34 cellular contexts compared by ENCODE assay signal in the genomic region with DNA sequence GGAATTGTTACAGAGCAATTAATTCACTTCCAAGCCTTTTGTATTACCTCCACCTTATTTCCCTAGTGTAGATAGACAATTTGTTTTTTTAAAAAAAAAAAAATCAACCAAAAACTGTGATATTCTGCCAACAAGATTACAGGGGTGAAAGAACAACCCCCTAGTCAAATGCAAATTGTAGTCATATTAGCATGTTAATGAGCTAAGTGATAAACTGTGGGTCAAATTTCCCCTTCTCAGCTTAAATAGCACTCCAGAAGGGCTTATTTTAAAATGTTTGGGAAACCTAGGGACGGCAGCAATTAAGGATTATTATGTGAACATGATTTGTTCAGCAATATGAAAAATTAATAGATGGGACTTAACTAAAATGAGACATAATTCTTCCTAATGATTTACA.
"Had no signal": no experiment of that assay in that cellular context is flagged by ENCODE, and none has a peak within 500 bp of the region (broad histone marks: within the 10 kb centered on the region; RNA-seq: fewer than 3 reads in every experiment).

No MANE protein-coding gene starts in this region.

- H3K9me3 ChIP-seq: heart left ventricle, ovary, prostate gland, sigmoid colon, stomach, thyroid gland, upper lobe of left lung, vagina had no signal

- H3K36me3 Mint-ChIP-seq: mesothelial cell of epicardium; stimulated activated memory B cell treated with anti-CD40 and anti-IgM and Interleukin-4, amounts not matched to agents 10 μg/mL and 1 μg/mL and 100 μg/mL, for 72 hours had no signal

- ATAC-seq: activated CD8-positive, alpha-beta T cell treated with anti-CD3 and anti-CD28 coated beads for 36 hours; activated T-cell treated with anti-CD3 and anti-CD28 coated beads, Interleukin-2, amount 50 U/mL, for 4 hours; activated T-helper 17 cell treated with anti-CD3 and anti-CD28 coated beads, Interleukin-2, amount 50 U/mL, for 72 hours; esophagus mucosa; heart left ventricle; left cardiac atrium; stimulated activated memory B cell treated with anti-CD40 and anti-IgM and Interleukin-4, amounts not matched to agents 10 μg/mL and 1 μg/mL and 100 μg/mL, for 72 hours; T-helper 17 cell had no signal

- H3K4me3 ChIP-seq: heart left ventricle, ovary, prostate gland, sigmoid colon, stomach, thyroid gland, upper lobe of left lung, vagina had no signal

- H3K27me3 Mint-ChIP-seq: activated CD4-positive, alpha-beta T cell treated with anti-CD3 and anti-CD28 coated beads, Interleukin-2, amount 10 ng/mL, durations not matched to agents 7 days and 5 days; activated CD8-positive, alpha-beta T cell treated with anti-CD3 and anti-CD28 coated beads for 36 hours; activated T-helper 17 cell treated with anti-CD3 and anti-CD28 coated beads, Interleukin-2, amount 50 U/mL, for 72 hours; stimulated activated memory B cell treated with anti-CD40 and anti-IgM and Interleukin-4, amounts not matched to agents 10 μg/mL and 1 μg/mL and 100 μg/mL, for 72 hours; T-helper 17 cell had no signal

- H3K4me1 ChIP-seq: heart left ventricle, prostate gland, sigmoid colon, stomach, thyroid gland, upper lobe of left lung, vagina had no signal

- H3K4me1 Mint-ChIP-seq: activated T-helper 17 cell treated with anti-CD3 and anti-CD28 coated beads, Interleukin-2, amount 50 U/mL, for 72 hours; stimulated activated memory B cell treated with anti-CD40 and anti-IgM and Interleukin-4, amounts not matched to agents 10 μg/mL and 1 μg/mL and 100 μg/mL, for 72 hours; T-helper 17 cell had no signal

- DNase-seq: activated CD4-positive, alpha-beta T cell treated with anti-CD3 and anti-CD28 coated beads for 1 hour; activated CD4-positive, alpha-beta T cell treated with anti-CD3 and anti-CD28 coated beads, Interleukin-2, amount 10 ng/mL, durations not matched to agents 7 days and 5 days; activated CD8-positive, alpha-beta T cell treated with anti-CD3 and anti-CD28 coated beads for 36 hours; activated gamma-delta T cell treated with Interleukin-2 at 50 U/mL for 16 hours; activated naive CD4-positive, alpha-beta T cell treated with anti-CD3 and anti-CD28 coated beads, Interleukin-2, amount 50 U/mL, for 16 hours; activated T-cell treated with anti-CD3 and anti-CD28 coated beads, Interleukin-2, amount 50 U/mL, for 4 hours; amniotic stem cell; brain microvascular endothelial cell; cortex of kidney; foreskin fibroblast; heart left ventricle; hypothalamus; left cardiac atrium; mammary epithelial cell; naive B cell; ovary; retina; sigmoid colon; small intestine; stimulated activated CD4-positive, alpha-beta T cell treated with anti-CD3 and anti-CD28 coated beads, Interleukin-4, amount 100 ng/mL, for 24 hours; stimulated activated CD8-positive, alpha-beta memory T cell treated with anti-CD3 and anti-CD28 coated beads, Interleukin-4, amount 100 ng/mL, for 48 hours; stomach; T-helper 17 cell; T1000; thyroid gland; upper lobe of left lung had no signal

- H3K9me3 Mint-ChIP-seq: activated T-cell treated with anti-CD3 and anti-CD28 coated beads, Interleukin-2, amount 50 U/mL, for 4 hours; activated T-helper 17 cell treated with anti-CD3 and anti-CD28 coated beads, Interleukin-2, amount 50 U/mL, for 72 hours; mesothelial cell of epicardium had no signal

- H3K27me3 ChIP-seq: brain microvascular endothelial cell, heart left ventricle, ovary, sigmoid colon, stomach, thyroid gland, upper lobe of left lung, vagina had no signal

- H3K27ac ChIP-seq: brain microvascular endothelial cell, heart left ventricle, ovary, prostate gland, sigmoid colon, stomach, thyroid gland, upper lobe of left lung, vagina had no signal

- H3K27ac Mint-ChIP-seq: activated CD4-positive, alpha-beta T cell treated with anti-CD3 and anti-CD28 coated beads, Interleukin-2, amount 10 ng/mL, durations not matched to agents 7 days and 5 days; activated CD8-positive, alpha-beta T cell treated with anti-CD3 and anti-CD28 coated beads for 36 hours; activated T-helper 17 cell treated with anti-CD3 and anti-CD28 coated beads, Interleukin-2, amount 50 U/mL, for 72 hours; mesothelial cell of epicardium; naive B cell; stimulated activated memory B cell treated with anti-CD40 and anti-IgM and Interleukin-4, amounts not matched to agents 10 μg/mL and 1 μg/mL and 100 μg/mL, for 72 hours; T-helper 17 cell had no signal

- H3K4me3 Mint-ChIP-seq: activated CD4-positive, alpha-beta T cell treated with anti-CD3 and anti-CD28 coated beads, Interleukin-2, amount 10 ng/mL, durations not matched to agents 7 days and 5 days; activated CD8-positive, alpha-beta T cell treated with anti-CD3 and anti-CD28 coated beads for 36 hours; activated T-cell treated with anti-CD3 and anti-CD28 coated beads, Interleukin-2, amount 50 U/mL, for 4 hours; activated T-helper 17 cell treated with anti-CD3 and anti-CD28 coated beads, Interleukin-2, amount 50 U/mL, for 72 hours; mesothelial cell of epicardium; naive B cell; stimulated activated memory B cell treated with anti-CD40 and anti-IgM and Interleukin-4, amounts not matched to agents 10 μg/mL and 1 μg/mL and 100 μg/mL, for 72 hours; T-helper 17 cell had no signal

- FAIRE-seq: astrocyte, keratinocyte, small intestine had no signal

- H3K36me3 ChIP-seq: brain microvascular endothelial cell, heart left ventricle, ovary, prostate gland, sigmoid colon, stomach, thyroid gland, upper lobe of left lung, vagina had no signal
